Comparison of ENCODE assay signal across 20 cellular contexts in the genomic region with DNA sequence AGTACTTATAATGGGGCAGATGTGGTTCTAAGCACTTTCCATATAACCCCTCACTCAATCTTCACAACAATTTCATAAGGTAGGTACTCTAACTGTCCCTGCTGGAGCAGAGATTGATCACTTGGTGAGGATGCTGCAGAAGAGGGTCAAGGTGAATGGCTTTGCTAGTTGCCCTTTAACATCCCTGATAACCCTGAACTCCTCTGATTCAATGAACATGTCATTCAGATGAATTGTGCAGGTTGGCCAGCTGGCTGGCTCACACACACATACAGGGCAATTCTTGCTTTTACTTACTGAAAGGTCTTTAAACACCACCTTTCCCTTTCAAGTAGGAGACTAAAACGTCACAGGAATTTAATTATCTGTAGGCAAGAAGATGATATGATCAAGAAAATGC.
"Had no signal": no experiment of that assay in that cellular context is flagged by ENCODE, and none has a peak within 500 bp of the region (broad histone marks: within the 10 kb centered on the region; RNA-seq: fewer than 3 reads in every experiment).

No MANE protein-coding gene starts in this region.

- H3K36me3 ChIP-seq: MG63, SJSA1 had no signal

- H3K27me3 ChIP-seq: MG63, SJSA1 had no signal

- DNase-seq: Karpas-422, KBM-7, MG63, NCI-H1092, NCI-H1105 treated with DMSO at 0.1 percent for 48 hours, NCI-H1417 treated with DMSO at 0.1 percent for 48 hours, NCI-H146, NCI-H1694 treated with DMSO at 0.1 percent for 48 hours, NCI-H1930, NCI-H2081, NCI-H2107, NCI-H2227 treated with DMSO at 0.1 percent for 48 hours, NCI-H524 treated with DMSO at 0.1 percent for 48 hours, NCI-H69, NCI-H774, Right ventricle myocardium superior, RPMI8226, SIG-M5, SK-N-SH had no signal

- H3K4me1 ChIP-seq: SJSA1 had no signal

- H3K27ac ChIP-seq: SJSA1 had no signal

- H3K9me3 ChIP-seq: MG63, SJSA1, SK-N-SH had no signal

- H3K4me3 ChIP-seq: MG63, SJSA1 had no signal
